Comparison of ENCODE assay signal across 15 cellular contexts in the genomic region with DNA sequence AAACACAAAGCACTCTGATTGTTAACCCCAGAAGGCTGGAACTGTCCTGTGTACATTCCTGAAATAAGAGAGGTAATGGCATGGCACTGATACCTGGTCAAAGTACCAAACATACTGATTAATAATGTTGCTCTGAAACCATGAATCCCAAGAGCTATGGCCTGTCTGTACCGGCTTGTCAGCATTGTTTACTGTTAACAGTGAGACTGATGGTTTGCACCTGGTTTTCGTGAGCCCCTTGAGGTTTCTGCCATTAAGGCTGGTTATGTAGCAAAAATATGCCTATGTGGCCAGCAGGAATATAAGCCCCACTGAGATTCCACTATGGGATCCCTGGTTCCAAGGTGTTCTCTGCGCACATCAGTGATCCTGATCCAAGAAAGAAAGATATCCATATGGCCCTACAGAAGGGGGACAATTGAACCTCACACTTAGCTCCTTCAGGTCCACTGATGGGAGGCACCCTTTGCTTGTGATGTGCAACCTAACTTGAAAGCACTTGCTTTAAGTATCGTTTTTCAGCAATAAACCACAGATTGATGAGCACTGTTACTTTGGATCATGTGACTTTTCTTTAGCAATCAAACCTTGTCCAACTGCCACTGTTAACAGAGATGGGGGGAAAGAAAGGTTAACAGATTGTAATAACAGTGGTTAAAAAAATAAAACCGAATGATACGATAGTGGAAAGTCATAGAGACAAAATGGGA.
A peak's percentile ranks its signal among the peaks of the same experiment; 100 is the strongest.
DNase-seq lines count a peak whose midpoint lies in the region; ATAC-seq and TF ChIP-seq lines count a peak whose summit lies in the region.
"Had no signal": no experiment of that assay in that cellular context is flagged by ENCODE, and none has a peak within 500 bp of the region (broad histone marks: within the 10 kb centered on the region; RNA-seq: fewer than 3 reads in every experiment).

No MANE protein-coding gene starts in this region.

- H3K27ac Mint-ChIP-seq in WTC11, result peak overlapping the region; percentile 3
- H3K27ac Mint-ChIP-seq in natural killer cell, result peak overlapping the region; percentile 22 to 87

- H3K9me3 Mint-ChIP-seq in WTC11 (peaks cover 3% of the 10 kb centered on the region; the same call in 1 of the 2 replicates), natural killer cell (no peaks in the 10 kb centered on the region)

- intact Hi-C loops in natural killer cell (cut with micrococcal nuclease), result no loop called here

- H3K36me3 Mint-ChIP-seq in WTC11 (peaks cover 9% of the 10 kb centered on the region), natural killer cell (no peaks in the 10 kb centered on the region)

- DNase-seq in NCI-H345 (lab: John Stamatoyannopoulos, UW) (peak; percentile 19), NCI-H345 treated with DMSO at 0.1 percent for 48 hours (lab: John Stamatoyannopoulos, UW; ENCODE audit: unreplicated experiment) (no peak), HL-60 (ENCODE audit: low read depth in 1 of 2, low spot score in 1 of 2) (no peak), WTC11 (ENCODE audit: low spot score) (no peak), natural killer cell (no peak)
- no peak for DNase-seq in stimulated activated CD4-positive, alpha-beta T cell treated with anti-CD3 and anti-CD28 coated beads, Interleukin-4, amount 100 ng/mL, for 1 hour
- DNase-seq: dermis blood vessel endothelial cell; DMS153; mesenchymal stem cell; NCI-H446 treated with DMSO at 0.1 percent for 48 hours; stimulated activated CD4-positive, alpha-beta T cell treated with anti-CD3 and anti-CD28 coated beads, Interleukin-1b, Interleukin-23, amount 100 ng/mL, for 48 hours; uterus had no signal

- H3K4me1 Mint-ChIP-seq in WTC11, result peaks cover 61% of the 10 kb centered on the region
- H3K4me1 Mint-ChIP-seq in natural killer cell, result peaks cover 66 to 72% of the 10 kb centered on the region in 2 donors

- H3K27me3 ChIP-seq in HL-60 (ENCODE audit: insufficient read depth, poor library complexity, severe bottlenecking), result no peaks in the 10 kb centered on the region
- H3K27me3 ChIP-seq: uterus had no signal

- no peak for ATAC-seq in WTC11
- ATAC-seq in natural killer cell, result peak in 1 of 3 donors; percentile 67
- no peak for ATAC-seq in GM21825 (IDR thresholded peaks at IDR 0.05; ENCODE audit: unreplicated experiment)
- ATAC-seq in HG03175 (IDR thresholded peaks at IDR 0.05; ENCODE audit: unreplicated experiment), result no peak

- TF ChIP-seq CTCF in HL-60 (IDR thresholded peaks at IDR 0.05; ENCODE audit: insufficient read depth, low read length), result no peak
- no peak for TF ChIP-seq CTCF in WTC11 (IDR thresholded peaks at IDR 0.05)
- TF ChIP-seq CTCF in natural killer cell (IDR thresholded peaks at IDR 0.05), result no peak

- H3K4me3 Mint-ChIP-seq in WTC11, result no peak overlapping the region
- H3K4me3 Mint-ChIP-seq in natural killer cell, result peak overlapping the region; percentile 2

- H3K27me3 Mint-ChIP-seq in WTC11 (ENCODE audit: low read depth) (no peaks in the 10 kb centered on the region), natural killer cell (ENCODE audit: low read depth in 2 of 2) (no peaks in the 10 kb centered on the region)

- POLR2A ChIA-PET in WTC11 (lab: Charles Lee), result no interaction called here

- CTCF ChIA-PET in WTC11 (lab: Charles Lee), result no interaction called here

- H3K27ac ChIP-seq in HL-60 (replicated peaks), result 0 out of 2 replicates have a peak overlapping the region, but pooled peaks have one; percentile 19
- H3K27ac ChIP-seq: uterus had no signal

- no peak overlapping the region for H3K4me3 ChIP-seq in HL-60 (replicated peaks; ENCODE audit: insufficient read depth, low read length)
- H3K4me3 ChIP-seq: prostate gland, uterus had no signal

TF ChIP-seq in WTC11, 78 proteins besides CTCF, POLR2A, EP300 and RAD21:
- TF ChIP-seq ZNF121 (CRISPR knock-in tag; IDR thresholded peaks at IDR 0.05) (no peak), FOXJ3 (CRISPR knock-in tag; IDR thresholded peaks at IDR 0.05; ENCODE audit: borderline replicate concordance) (no peak), RORB (CRISPR knock-in tag; IDR thresholded peaks at IDR 0.05) (no peak), SMAD3 (CRISPR knock-in tag; IDR thresholded peaks at IDR 0.05; ENCODE audit: borderline replicate concordance) (no peak), FOXK1 (CRISPR knock-in tag; IDR thresholded peaks at IDR 0.05) (no peak), ZNF317 (CRISPR knock-in tag; IDR thresholded peaks at IDR 0.05; ENCODE audit: borderline replicate concordance, low read depth) (no peak), GRHL2 (CRISPR knock-in tag; IDR thresholded peaks at IDR 0.05; ENCODE audit: insufficient replicate concordance, severe bottlenecking) (no peak), ESRRA (CRISPR knock-in tag; IDR thresholded peaks at IDR 0.05; ENCODE audit: borderline replicate concordance) (no peak), JAZF1 (CRISPR knock-in tag; IDR thresholded peaks at IDR 0.05) (no peak), EMX1 (CRISPR knock-in tag; IDR thresholded peaks at IDR 0.05) (no peak), ZNF396 (CRISPR knock-in tag; IDR thresholded peaks at IDR 0.05; ENCODE audit: borderline replicate concordance) (no peak), FOXP1 (CRISPR knock-in tag; IDR thresholded peaks at IDR 0.05; ENCODE audit: borderline replicate concordance) (no peak)
- TF ChIP-seq, protein P1, sequence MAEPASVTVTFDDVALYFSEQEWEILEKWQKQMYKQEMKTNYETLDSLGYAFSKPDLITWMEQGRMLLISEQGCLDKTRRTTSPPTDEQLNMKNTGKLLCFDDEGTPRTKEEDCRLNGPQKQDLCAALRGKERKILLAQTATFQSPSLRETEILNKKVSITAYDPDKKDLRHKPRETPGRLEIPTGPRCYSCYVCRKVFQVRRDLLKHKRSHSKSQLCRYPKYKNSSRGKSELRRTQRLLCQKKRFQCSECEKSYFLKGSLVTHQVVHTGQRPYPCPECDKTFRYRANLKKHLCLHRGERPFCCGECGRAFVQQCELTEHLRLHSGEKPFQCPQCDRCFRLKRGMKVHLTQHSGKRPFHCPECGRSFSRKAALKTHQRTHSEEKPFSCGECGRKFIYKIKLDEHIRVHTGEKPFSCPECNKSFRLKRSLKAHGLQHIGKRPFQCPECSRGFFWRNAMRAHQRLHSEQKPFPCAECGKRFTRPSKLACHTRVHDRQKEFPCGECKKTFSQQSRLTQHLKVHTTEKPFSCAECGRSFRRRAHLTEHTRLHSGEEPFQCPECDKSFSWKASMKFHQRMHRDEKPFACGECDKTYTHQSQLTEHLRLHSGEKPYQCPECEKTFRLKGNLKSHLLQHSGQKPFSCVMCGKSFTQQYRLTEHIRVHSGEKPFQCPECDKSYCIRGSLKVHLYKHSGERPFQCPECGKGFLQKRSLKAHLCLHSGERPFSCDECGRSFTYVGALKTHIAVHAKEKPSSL (CRISPR knock-in tag; conservative IDR thresholded peaks at IDR 0.05), result no peak
- TF ChIP-seq, protein P2, sequence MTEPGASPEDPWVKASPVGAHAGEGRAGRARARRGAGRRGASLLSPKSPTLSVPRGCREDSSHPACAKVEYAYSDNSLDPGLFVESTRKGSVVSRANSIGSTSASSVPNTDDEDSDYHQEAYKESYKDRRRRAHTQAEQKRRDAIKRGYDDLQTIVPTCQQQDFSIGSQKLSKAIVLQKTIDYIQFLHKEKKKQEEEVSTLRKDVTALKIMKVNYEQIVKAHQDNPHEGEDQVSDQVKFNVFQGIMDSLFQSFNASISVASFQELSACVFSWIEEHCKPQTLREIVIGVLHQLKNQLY (CRISPR knock-in tag; IDR thresholded peaks at IDR 0.05), result no peak
- TF ChIP-seq, protein P3, sequence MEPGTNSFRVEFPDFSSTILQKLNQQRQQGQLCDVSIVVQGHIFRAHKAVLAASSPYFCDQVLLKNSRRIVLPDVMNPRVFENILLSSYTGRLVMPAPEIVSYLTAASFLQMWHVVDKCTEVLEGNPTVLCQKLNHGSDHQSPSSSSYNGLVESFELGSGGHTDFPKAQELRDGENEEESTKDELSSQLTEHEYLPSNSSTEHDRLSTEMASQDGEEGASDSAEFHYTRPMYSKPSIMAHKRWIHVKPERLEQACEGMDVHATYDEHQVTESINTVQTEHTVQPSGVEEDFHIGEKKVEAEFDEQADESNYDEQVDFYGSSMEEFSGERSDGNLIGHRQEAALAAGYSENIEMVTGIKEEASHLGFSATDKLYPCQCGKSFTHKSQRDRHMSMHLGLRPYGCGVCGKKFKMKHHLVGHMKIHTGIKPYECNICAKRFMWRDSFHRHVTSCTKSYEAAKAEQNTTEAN (CRISPR knock-in tag; IDR thresholded peaks at IDR 0.05), result no peak
- TF ChIP-seq, protein P4, sequence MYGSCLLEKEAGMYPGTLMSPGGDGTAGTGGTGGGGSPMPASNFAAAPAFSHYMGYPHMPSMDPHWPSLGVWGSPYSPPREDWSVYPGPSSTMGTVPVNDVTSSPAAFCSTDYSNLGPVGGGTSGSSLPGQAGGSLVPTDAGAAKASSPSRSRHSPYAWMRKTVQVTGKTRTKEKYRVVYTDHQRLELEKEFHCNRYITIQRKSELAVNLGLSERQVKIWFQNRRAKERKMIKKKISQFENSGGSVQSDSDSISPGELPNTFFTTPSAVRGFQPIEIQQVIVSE (CRISPR knock-in tag; IDR thresholded peaks at IDR 0.05; ENCODE audit: borderline replicate concordance), result no peak
- TF ChIP-seq, protein P5, sequence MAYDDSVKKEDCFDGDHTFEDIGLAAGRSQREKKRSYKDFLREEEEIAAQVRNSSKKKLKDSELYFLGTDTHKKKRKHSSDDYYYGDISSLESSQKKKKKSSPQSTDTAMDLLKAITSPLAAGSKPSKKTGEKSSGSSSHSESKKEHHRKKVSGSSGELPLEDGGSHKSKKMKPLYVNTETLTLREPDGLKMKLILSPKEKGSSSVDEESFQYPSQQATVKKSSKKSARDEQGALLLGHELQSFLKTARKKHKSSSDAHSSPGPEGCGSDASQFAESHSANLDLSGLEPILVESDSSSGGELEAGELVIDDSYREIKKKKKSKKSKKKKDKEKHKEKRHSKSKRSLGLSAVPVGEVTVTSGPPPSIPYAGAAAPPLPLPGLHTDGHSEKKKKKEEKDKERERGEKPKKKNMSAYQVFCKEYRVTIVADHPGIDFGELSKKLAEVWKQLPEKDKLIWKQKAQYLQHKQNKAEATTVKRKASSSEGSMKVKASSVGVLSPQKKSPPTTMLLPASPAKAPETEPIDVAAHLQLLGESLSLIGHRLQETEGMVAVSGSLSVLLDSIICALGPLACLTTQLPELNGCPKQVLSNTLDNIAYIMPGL (CRISPR knock-in tag; IDR thresholded peaks at IDR 0.05), result no peak
